1 cellular context compared by ENCODE assay signal in the genomic region with DNA sequence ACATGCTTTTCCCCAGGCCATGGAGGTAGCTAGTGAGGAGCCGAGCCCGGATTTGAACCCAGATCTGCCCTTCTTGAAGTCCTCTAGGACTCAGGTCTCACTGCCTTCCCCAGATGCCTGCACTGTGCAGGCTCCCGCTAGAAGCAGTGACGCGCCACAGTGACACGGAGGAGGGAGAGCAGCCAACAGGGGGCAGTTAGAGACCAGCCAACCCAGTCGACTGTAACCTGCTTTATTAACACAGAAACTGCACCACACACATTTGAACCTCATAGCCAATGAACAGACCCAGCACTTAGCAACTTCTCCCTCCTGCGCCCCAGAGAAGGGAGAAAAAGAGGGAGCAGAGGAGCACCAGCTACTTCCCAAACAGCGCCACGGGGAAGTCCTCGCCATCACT.
TF ChIP-seq lines count a peak whose summit lies in the region.

No MANE protein-coding gene starts in this region.

TF ChIP-seq in HepG2, 621 proteins besides CTCF, POLR2A, EP300 and RAD21:
- TF ChIP-seq DNMT3B (CRISPR knock-in tag; conservative IDR thresholded peaks at IDR 0.05) (no peak), GLMP (CRISPR knock-in tag; IDR thresholded peaks at IDR 0.05; ENCODE audit: borderline replicate concordance) (no peak), ZKSCAN8 (CRISPR knock-in tag; IDR thresholded peaks at IDR 0.05; ENCODE audit: borderline replicate concordance) (no peak), SP1 (IDR thresholded peaks at IDR 0.05) (no peak), SP1 (CRISPR knock-in tag; IDR thresholded peaks at IDR 0.05) (no peak), SSRP1 (CRISPR knock-in tag; IDR thresholded peaks at IDR 0.05) (no peak), SMC3 (IDR thresholded peaks at IDR 0.05; ENCODE audit: low read length) (0 out of 2 replicates have a peak, but pooled peaks have one; percentile 27), ZIK1 (CRISPR knock-in tag; IDR thresholded peaks at IDR 0.05; ENCODE audit: borderline replicate concordance, low read depth) (no peak), ZNF687 (CRISPR knock-in tag; IDR thresholded peaks at IDR 0.05) (no peak), KDM5A (IDR thresholded peaks at IDR 0.05; ENCODE audit: borderline replicate concordance, low read length) (no peak), MED8 (CRISPR knock-in tag; IDR thresholded peaks at IDR 0.05; ENCODE audit: insufficient replicate concordance) (no peak), ZNF33A (CRISPR knock-in tag; IDR thresholded peaks at IDR 0.05; ENCODE audit: borderline replicate concordance) (no peak), ZNF343 (CRISPR knock-in tag; IDR thresholded peaks at IDR 0.05) (no peak), ZNF30 (CRISPR knock-in tag; IDR thresholded peaks at IDR 0.05) (no peak), CBFB (CRISPR knock-in tag; IDR thresholded peaks at IDR 0.05) (no peak), ZFP41 (CRISPR knock-in tag; IDR thresholded peaks at IDR 0.05; ENCODE audit: borderline replicate concordance) (no peak), NFATC3 (CRISPR knock-in tag; IDR thresholded peaks at IDR 0.05) (no peak), CREB1 (IDR thresholded peaks at IDR 0.05) (peak; percentile 58; the same call in 1 of the 2 replicates), CREB1 (CRISPR knock-in tag; IDR thresholded peaks at IDR 0.05) (no peak; the same call in 1 of the 2 replicates), ERF (CRISPR knock-in tag; IDR thresholded peaks at IDR 0.05) (no peak), ZBTB33 (CRISPR knock-in tag; IDR thresholded peaks at IDR 0.05) (peak; percentile 61), ZNF431 (CRISPR knock-in tag; IDR thresholded peaks at IDR 0.05; ENCODE audit: borderline replicate concordance, low read depth) (no peak), NFKBIZ (CRISPR knock-in tag; IDR thresholded peaks at IDR 0.05) (no peak), ZBTB40 (IDR thresholded peaks at IDR 0.05) (no peak), ZBTB40 (CRISPR knock-in tag; IDR thresholded peaks at IDR 0.05) (peak; percentile 58; the same call in 1 of the 2 replicates), ZNF556 (CRISPR knock-in tag; IDR thresholded peaks at IDR 0.05; ENCODE audit: borderline replicate concordance) (no peak), STAG1 (CRISPR knock-in tag; IDR thresholded peaks at IDR 0.05) (peak; percentile 78), ZKSCAN1 (IDR thresholded peaks at IDR 0.05; ENCODE audit: low read length) (no peak), THYN1 (CRISPR knock-in tag; IDR thresholded peaks at IDR 0.05; ENCODE audit: borderline replicate concordance, low read depth) (no peak), RXRA (CRISPR knock-in tag; IDR thresholded peaks at IDR 0.05) (no peak)
- TF ChIP-seq, protein P1, sequence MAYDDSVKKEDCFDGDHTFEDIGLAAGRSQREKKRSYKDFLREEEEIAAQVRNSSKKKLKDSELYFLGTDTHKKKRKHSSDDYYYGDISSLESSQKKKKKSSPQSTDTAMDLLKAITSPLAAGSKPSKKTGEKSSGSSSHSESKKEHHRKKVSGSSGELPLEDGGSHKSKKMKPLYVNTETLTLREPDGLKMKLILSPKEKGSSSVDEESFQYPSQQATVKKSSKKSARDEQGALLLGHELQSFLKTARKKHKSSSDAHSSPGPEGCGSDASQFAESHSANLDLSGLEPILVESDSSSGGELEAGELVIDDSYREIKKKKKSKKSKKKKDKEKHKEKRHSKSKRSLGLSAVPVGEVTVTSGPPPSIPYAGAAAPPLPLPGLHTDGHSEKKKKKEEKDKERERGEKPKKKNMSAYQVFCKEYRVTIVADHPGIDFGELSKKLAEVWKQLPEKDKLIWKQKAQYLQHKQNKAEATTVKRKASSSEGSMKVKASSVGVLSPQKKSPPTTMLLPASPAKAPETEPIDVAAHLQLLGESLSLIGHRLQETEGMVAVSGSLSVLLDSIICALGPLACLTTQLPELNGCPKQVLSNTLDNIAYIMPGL (CRISPR knock-in tag; IDR thresholded peaks at IDR 0.05; ENCODE audit: borderline replicate concordance in 1 of 2, low read depth in 1 of 2): 0 out of 4 replicates have a peak, but pooled peaks have one; percentile 27 to 36
- TF ChIP-seq, protein P2, sequence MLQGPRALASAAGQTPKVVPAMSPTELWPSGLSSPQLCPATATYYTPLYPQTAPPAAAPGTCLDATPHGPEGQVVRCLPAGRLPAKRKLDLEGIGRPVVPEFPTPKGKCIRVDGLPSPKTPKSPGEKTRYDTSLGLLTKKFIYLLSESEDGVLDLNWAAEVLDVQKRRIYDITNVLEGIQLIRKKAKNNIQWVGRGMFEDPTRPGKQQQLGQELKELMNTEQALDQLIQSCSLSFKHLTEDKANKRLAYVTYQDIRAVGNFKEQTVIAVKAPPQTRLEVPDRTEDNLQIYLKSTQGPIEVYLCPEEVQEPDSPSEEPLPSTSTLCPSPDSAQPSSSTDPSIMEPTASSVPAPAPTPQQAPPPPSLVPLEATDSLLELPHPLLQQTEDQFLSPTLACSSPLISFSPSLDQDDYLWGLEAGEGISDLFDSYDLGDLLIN (CRISPR knock-in tag; IDR thresholded peaks at IDR 0.05; ENCODE audit: borderline replicate concordance): no peak
- TF ChIP-seq, protein P3, sequence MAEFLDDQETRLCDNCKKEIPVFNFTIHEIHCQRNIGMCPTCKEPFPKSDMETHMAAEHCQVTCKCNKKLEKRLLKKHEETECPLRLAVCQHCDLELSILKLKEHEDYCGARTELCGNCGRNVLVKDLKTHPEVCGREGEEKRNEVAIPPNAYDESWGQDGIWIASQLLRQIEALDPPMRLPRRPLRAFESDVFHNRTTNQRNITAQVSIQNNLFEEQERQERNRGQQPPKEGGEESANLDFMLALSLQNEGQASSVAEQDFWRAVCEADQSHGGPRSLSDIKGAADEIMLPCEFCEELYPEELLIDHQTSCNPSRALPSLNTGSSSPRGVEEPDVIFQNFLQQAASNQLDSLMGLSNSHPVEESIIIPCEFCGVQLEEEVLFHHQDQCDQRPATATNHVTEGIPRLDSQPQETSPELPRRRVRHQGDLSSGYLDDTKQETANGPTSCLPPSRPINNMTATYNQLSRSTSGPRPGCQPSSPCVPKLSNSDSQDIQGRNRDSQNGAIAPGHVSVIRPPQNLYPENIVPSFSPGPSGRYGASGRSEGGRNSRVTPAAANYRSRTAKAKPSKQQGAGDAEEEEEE (CRISPR knock-in tag; IDR thresholded peaks at IDR 0.05; ENCODE audit: borderline replicate concordance): no peak
